7 cellular contexts compared by ENCODE assay signal in genomic region chr9:123604861-123605260, GRCh38.
"Had no signal": no experiment of that assay in that cellular context is flagged by ENCODE, and none has a peak within 500 bp of the region (broad histone marks: within the 10 kb centered on the region; RNA-seq: fewer than 3 reads in every experiment).

No MANE protein-coding gene starts in this region.

- DNase-seq: H9, HCEC 1CT, HFFc6, IMR-90, KG1 had no signal

- ATAC-seq: GM23338, K562 had no signal

- H3K4me3 ChIP-seq: GM23338, K562 had no signal

- H2AFZ ChIP-seq: GM23338 had no signal

- H3K4me2 ChIP-seq: GM23338 had no signal
